Comparison of ENCODE assay signal across 2 cellular contexts in the genomic region with DNA sequence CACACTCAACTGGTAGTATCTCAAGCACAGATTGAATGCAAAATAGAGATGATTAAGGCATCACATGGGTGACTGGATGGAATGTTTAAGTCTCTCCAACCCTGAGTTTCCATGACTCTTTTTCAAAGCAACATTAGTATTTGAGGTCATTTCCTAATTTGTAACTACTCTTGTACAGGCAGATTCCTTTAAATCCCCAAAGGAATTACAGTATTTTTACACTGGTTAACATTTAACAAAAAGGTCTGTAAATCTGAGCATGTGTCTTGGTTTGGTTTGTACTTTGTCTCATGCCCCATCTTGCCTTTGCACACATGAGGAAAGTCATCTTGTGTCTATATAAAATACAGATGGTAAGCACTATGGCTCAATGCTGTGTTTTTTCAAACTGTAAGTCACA.
TF ChIP-seq lines count a peak whose summit lies in the region.

No MANE protein-coding gene starts in this region.

TF ChIP-seq in SK-N-SH treated with all-trans-retinoic acid at 6 μM for 48 hours, 23 proteins besides CTCF, POLR2A, EP300 and RAD21 (continued from another document):
- TF ChIP-seq PATZ1 (CRISPR knock-in tag; IDR thresholded peaks at IDR 0.05; ENCODE audit: borderline replicate concordance), result no peak
- TF ChIP-seq ISL1 (CRISPR knock-in tag; IDR thresholded peaks at IDR 0.05), result no peak
- TF ChIP-seq, protein P1, sequence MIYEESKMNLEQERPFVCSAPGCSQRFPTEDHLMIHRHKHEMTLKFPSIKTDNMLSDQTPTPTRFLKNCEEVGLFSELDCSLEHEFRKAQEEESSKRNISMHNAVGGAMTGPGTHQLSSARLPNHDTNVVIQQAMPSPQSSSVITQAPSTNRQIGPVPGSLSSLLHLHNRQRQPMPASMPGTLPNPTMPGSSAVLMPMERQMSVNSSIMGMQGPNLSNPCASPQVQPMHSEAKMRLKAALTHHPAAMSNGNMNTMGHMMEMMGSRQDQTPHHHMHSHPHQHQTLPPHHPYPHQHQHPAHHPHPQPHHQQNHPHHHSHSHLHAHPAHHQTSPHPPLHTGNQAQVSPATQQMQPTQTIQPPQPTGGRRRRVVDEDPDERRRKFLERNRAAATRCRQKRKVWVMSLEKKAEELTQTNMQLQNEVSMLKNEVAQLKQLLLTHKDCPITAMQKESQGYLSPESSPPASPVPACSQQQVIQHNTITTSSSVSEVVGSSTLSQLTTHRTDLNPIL (CRISPR knock-in tag; IDR thresholded peaks at IDR 0.05; ENCODE audit: low read depth), result no peak
- TF ChIP-seq ESRRG (CRISPR knock-in tag; IDR thresholded peaks at IDR 0.05), result no peak
- no peak for TF ChIP-seq POU6F1 (CRISPR knock-in tag; IDR thresholded peaks at IDR 0.05; ENCODE audit: borderline replicate concordance, low read depth)
- TF ChIP-seq ZC3H10 (CRISPR knock-in tag; IDR thresholded peaks at IDR 0.05), result no peak
- no peak for TF ChIP-seq ARNTL (CRISPR knock-in tag; IDR thresholded peaks at IDR 0.05; ENCODE audit: borderline replicate concordance, low read depth)
- no peak for TF ChIP-seq ZNF70 (CRISPR knock-in tag; IDR thresholded peaks at IDR 0.05)

TF ChIP-seq in SK-N-SH, 30 proteins besides CTCF, POLR2A, EP300 and RAD21 (continued from another document):
- no peak for TF ChIP-seq CHD2 (IDR thresholded peaks at IDR 0.05; ENCODE audit: low read length, partially characterized antibody)
- no peak for TF ChIP-seq IRF3 (IDR thresholded peaks at IDR 0.05; ENCODE audit: low read depth, low read length)
- no peak for TF ChIP-seq NFIC (IDR thresholded peaks at IDR 0.05; ENCODE audit: borderline replicate concordance)
